In the genomic region with DNA sequence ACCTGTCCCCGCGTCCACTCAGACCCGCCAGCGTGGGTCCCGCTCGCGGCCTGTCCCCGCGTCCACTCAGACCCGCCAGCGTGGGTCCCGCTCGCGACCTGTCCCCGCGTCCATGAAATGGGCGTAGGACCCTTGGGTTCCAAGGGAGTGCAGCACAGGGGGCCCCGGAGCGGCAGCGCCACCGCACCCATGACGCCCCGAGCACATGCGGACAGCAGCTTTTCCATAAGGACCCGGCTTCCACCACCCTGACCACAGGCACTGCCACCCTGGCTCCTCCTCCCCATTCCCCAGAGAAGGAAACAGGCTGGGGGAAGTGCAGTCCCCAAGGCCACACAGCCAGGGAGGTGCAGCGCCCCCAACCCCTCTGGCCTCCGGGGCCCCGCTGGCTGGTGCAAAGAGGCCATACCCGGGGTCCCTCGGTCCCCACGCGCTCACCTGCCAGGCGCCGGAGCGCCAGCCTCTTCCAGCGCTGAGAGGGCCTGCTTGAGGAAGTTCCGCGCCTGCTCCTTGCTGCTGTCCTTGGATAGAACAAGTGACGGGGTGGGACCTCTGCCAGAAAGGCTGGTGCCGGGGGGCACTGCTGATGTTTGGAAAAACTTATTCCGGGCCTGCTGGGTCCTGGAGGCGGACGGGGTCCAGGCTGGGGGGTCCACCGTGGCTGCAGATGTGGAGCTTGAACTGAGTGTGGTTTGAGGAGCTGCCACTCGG, we compare ENCODE assay signal across 20 cellular contexts. TPM values are rescaled to one million over a fixed set of nuclear protein-coding genes. Genes with fewer than 3 reads are reported as not detected.
DNase-seq lines count a peak whose midpoint lies in the region; ATAC-seq and TF ChIP-seq lines count a peak whose summit lies in the region.
"Had no signal": no experiment of that assay in that cellular context is flagged by ENCODE, and none has a peak within 500 bp of the region (broad histone marks: within the 10 kb centered on the region; RNA-seq: fewer than 3 reads in every experiment).

No MANE protein-coding gene starts in this region.

- H2BK12ac ChIP-seq in neuronal stem cell (ENCODE audit: low read length), result no peak overlapping the region

- POLR2A ChIA-PET in GM10248 (lab: Yijun Ruan, JAX), result no interaction called here

- H3K4ac ChIP-seq in neuronal stem cell (ENCODE audit: low read length), result no peak overlapping the region

- no peak overlapping the region for H3K23ac ChIP-seq in neuronal stem cell (ENCODE audit: low read depth, low read length, poor library complexity)

- no peak for ATAC-seq in HG03159 (IDR thresholded peaks at IDR 0.05; ENCODE audit: unreplicated experiment)
- ATAC-seq: GM12878 had no signal

- WGBS in adrenal gland, 4 donors, result 55 to 90% (median 64%) methylated on average over 7 to 45 of the region's 45 CpGs
- WGBS in neuronal stem cell (ENCODE audit: extremely low coverage in 2 of 2, insufficient read length in 2 of 2, insufficient replicate concordance in 1 of 2), 2 donors, result no CpG with 5 or more reads among the region's 45 CpGs

- peak overlapping the region; percentile 67 to 93 (median 89) for H3K27ac ChIP-seq in adrenal gland
- no peak overlapping the region for H3K27ac ChIP-seq in neuronal stem cell (replicated peaks; ENCODE audit: low read length)
- H3K27ac ChIP-seq: BLaER1 had no signal

- no peak overlapping the region for H2BK120ac ChIP-seq in neuronal stem cell (ENCODE audit: low read depth, low read length)

- no peak overlapping the region for H4K91ac ChIP-seq in neuronal stem cell (ENCODE audit: low read depth, low read length, poor library complexity)

- TF ChIP-seq CTCF in adrenal gland (IDR thresholded peaks at IDR 0.05), result no peak
- no peak for TF ChIP-seq CTCF in GM10248 (IDR thresholded peaks at IDR 0.05; ENCODE audit: control extremely low read depth, extremely low read depth, low read depth, missing control alignments)

- H3K4me3 ChIP-seq in adrenal gland (peak overlapping the region in 1 of 4 donors; percentile 13), neuronal stem cell (ENCODE audit: low read length in 2 of 2) (no peak overlapping the region)
- H3K4me3 ChIP-seq: BLaER1, GM12878 had no signal

- TF ChIP-seq POLR2A in adrenal gland (IDR thresholded peaks at IDR 0.05), result no peak

- no peak overlapping the region for H3K14ac ChIP-seq in neuronal stem cell (ENCODE audit: low read length)

- peak overlapping the region; percentile 75 for H2BK5ac ChIP-seq in neuronal stem cell (ENCODE audit: low read length)

- no peaks in the 10 kb centered on the region for H3K27me3 ChIP-seq in adrenal gland
- H3K27me3 ChIP-seq in neuronal stem cell (ENCODE audit: control insufficient read depth in 3 of 3, insufficient read depth in 3 of 3, low read depth in 1 of 3, low read length in 3 of 3), result no peaks in the 10 kb centered on the region
- H3K27me3 ChIP-seq: BLaER1 had no signal

- no peak overlapping the region for H2AFZ ChIP-seq in neuronal stem cell (ENCODE audit: low read length)

- no peak overlapping the region for H4K8ac ChIP-seq in neuronal stem cell (ENCODE audit: low read depth, low read length)

- H3K9ac ChIP-seq in neuronal stem cell (ENCODE audit: low read depth, low read length, poor library complexity), result no peak overlapping the region
- H3K9ac ChIP-seq: BLaER1 had no signal

- DNase-seq in adrenal gland (peak; percentile 80 to 90 (median 86)), neuronal stem cell (ENCODE audit: low spot score) (no peak), GM10248 (ENCODE audit: extremely low spot score) (no peak), NCI-H526 treated with DMSO at 0.1 percent for 48 hours (lab: John Stamatoyannopoulos, UW) (no peak)
- DNase-seq: 8988T; ACHN; BE2C; C1 segment of cervical spinal cord; CD4-positive, alpha-beta memory T cell; CD4-positive, CD25-positive, alpha-beta regulatory T cell; CD8-positive, alpha-beta memory T cell; COR-L47; DMS 273 treated with DMSO at 0.1 percent for 48 hours; DMS153; DMS53; DMS79 treated with DMSO at 0.1 percent for 48 hours; GF-D8 had no signal

- H3K79me1 ChIP-seq in neuronal stem cell (ENCODE audit: low read depth, low read length), result no peaks in the 10 kb centered on the region

- H3K18ac ChIP-seq in neuronal stem cell (ENCODE audit: low read length), result peak overlapping the region; percentile 28

- no peak overlapping the region for H2BK15ac ChIP-seq in neuronal stem cell (ENCODE audit: low read length)

- H2AK5ac ChIP-seq in neuronal stem cell (ENCODE audit: low read depth, low read length), result peak overlapping the region; percentile 91

- CTCF ChIA-PET in GM10248 (lab: Yijun Ruan, JAX), result no interaction called here

- intact Hi-C loops in adrenal gland (cut with DNase I), result no loop called here

- H3K36me3 ChIP-seq in adrenal gland (replicated peaks in 1 of 2) (peaks cover 0 to 31% of the 10 kb centered on the region in 2 donors), neuronal stem cell (replicated peaks in 1 of 2; ENCODE audit: control insufficient read depth in 2 of 2, insufficient read depth in 2 of 2, low read length in 2 of 2) (peaks cover 0 to 1% of the 10 kb centered on the region in 2 donors)
- H3K36me3 ChIP-seq: BE2C, BLaER1 had no signal

- H3K4me1 ChIP-seq in adrenal gland (replicated peaks in 1 of 2), result peaks cover 9 to 34% of the 10 kb centered on the region in 2 donors
- H3K4me1 ChIP-seq in neuronal stem cell (ENCODE audit: control insufficient read depth in 2 of 2, insufficient read depth in 1 of 2, low read depth in 1 of 2, low read length in 2 of 2), result peaks cover 0 to under 1% of the 10 kb centered on the region in 2 donors
- H3K4me1 ChIP-seq: BE2C had no signal

- H3K4me2 ChIP-seq in neuronal stem cell (ENCODE audit: insufficient read depth, low read length, poor library complexity, severe bottlenecking), result no peak overlapping the region
- H3K4me2 ChIP-seq: BLaER1 had no signal

- H3K9me3 ChIP-seq in adrenal gland (replicated peaks in 1 of 3) (no peaks in the 10 kb centered on the region), neuronal stem cell (replicated peaks in 1 of 2; ENCODE audit: control insufficient read depth in 2 of 2, insufficient read depth in 1 of 2, low read depth in 1 of 2, low read length in 2 of 2) (peaks cover 0 to 2% of the 10 kb centered on the region in 2 donors)
- H3K9me3 ChIP-seq: BE2C, BLaER1 had no signal

RNA-seq across cellular contexts. Expression of gene MICALL2, which starts 14.9 kb away (rescaled TPM):
- total RNA-seq in adrenal gland, result 100 to 1,000 TPM in 2 of 8 donors, 10 to 100 TPM in 6; 29.9 to 174 (median 77.7) TPM
- polyA plus RNA-seq in adrenal gland, result 1,000 to 10,000 TPM in 1 of 3 donors, 100 to 1,000 TPM in 1, 1 to 10 TPM in 1; 7.9 to 1,057 (median 368) TPM
- 9.4 TPM for polyA plus RNA-seq in neuronal stem cell (2013, experiment 1 of 2)
- polyA plus RNA-seq in neuronal stem cell (2013, experiment 2 of 2), result 10.1 TPM

RNA-seq across cellular contexts. Expression of gene INTS1, which starts 59.8 kb away (rescaled TPM):
- 100 to 1,000 TPM in 2 of 8 donors, 10 to 100 TPM in 6; 44.3 to 110 (median 72.8) TPM for total RNA-seq in adrenal gland
- 100 to 1,000 TPM in 1 of 3 donors, 10 to 100 TPM in 1, 1 to 10 TPM in 1; 4.7 to 152 (median 77.6) TPM for polyA plus RNA-seq in adrenal gland
- polyA plus RNA-seq in neuronal stem cell (2013, experiment 1 of 2), result 25.3 TPM
- 24.4 TPM for polyA plus RNA-seq in neuronal stem cell (2013, experiment 2 of 2)

Comparison
In these comparisons a context has a peak if more than half of its experiments do, and no peak if none do; other contexts are left out.
1. DNase-seq: peak in adrenal gland (7 of 7); none in neuronal stem cell (single experiment), GM10248 (single experiment) and NCI-H526 treated with DMSO at 0.1 percent for 48 hours (single experiment).